Comparison of ENCODE assay signal across 18 cellular contexts in the genomic region with DNA sequence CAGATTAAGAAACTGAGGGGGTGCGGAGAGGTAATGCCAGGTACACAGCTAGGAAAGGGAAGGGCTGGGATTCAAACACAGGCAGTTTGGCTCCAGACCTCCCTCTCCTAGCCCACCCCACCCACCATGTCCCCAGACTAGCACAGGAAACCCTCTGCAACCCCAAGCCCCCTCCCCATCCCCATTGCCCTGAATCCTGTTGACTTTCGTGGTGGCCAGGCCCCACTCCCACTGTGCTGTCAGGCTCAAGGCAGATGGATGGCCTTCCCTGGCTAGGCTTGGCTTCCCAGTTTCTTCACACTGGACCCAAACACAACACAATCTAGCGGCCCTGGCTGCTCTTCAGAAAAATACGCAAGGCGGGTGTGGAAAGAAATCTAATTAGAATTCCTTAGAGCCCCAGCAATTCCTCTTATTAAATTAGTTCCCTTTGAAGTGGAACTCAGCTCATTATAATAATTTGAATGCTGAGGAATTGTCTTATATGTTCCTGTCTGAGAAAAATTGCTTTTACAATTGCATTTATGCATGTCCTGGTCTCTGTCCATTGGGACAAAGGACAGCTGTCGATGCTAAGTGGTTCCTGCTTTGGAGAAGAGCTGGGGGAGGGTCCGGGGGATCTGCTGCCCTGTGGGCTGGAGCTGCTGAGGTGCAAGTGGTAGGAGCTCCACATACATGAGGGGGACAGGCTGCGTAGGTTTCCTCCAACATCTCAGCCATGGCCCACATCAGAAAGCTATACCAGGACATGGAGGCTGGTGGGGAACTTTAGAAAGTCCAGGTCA.
DNase-seq lines count a peak whose midpoint lies in the region; ATAC-seq, FAIRE-seq and TF ChIP-seq lines count a peak whose summit lies in the region.
"Had no signal": no experiment of that assay in that cellular context is flagged by ENCODE, and none has a peak within 500 bp of the region (broad histone marks: within the 10 kb centered on the region; RNA-seq: fewer than 3 reads in every experiment).

No MANE protein-coding gene starts in this region.

- H3K4me2 ChIP-seq in GM23338 (no peak overlapping the region), mesenchymal stem cell (ENCODE audit: low read length, poor library complexity, severe bottlenecking) (no peak overlapping the region)

- H3K4me1 ChIP-seq in GM23338 (ENCODE audit: insufficient read depth), result peaks cover 2% of the 10 kb centered on the region; the same call in 1 of the 2 replicates
- H3K4me1 ChIP-seq in mesenchymal stem cell (ENCODE audit: control insufficient read depth, insufficient read depth, low read depth, low read length), result peaks cover 6% of the 10 kb centered on the region
- H3K4me1 ChIP-seq in pancreas, result no peaks in the 10 kb centered on the region

- WGBS in mesenchymal stem cell, result 70% methylated on average over 8 of the region's 8 CpGs
- WGBS in pancreas, 2 donors, result 73 to 75% methylated on average over 8 of the region's 8 CpGs

- H3K23ac ChIP-seq in mesenchymal stem cell (ENCODE audit: low read length in 2 of 2), result no peak overlapping the region

- no peak for DNase-seq in GM23338 (ENCODE audit: low spot score)
- peak; percentile 19 for DNase-seq in WERI-Rb-1
- DNase-seq in mesenchymal stem cell, result no peak
- peak; percentile 55 for DNase-seq in type B pancreatic cell (ENCODE audit: extremely low spot score, unreplicated experiment)
- no peak for DNase-seq in pancreas
- DNase-seq in activated naive CD4-positive, alpha-beta T cell treated with anti-CD3 and anti-CD28 coated beads, Interleukin-2, amount 50 U/mL, for 16 hours, result no peak
- DNase-seq: ACHN, GF-D8, KG1, NCI-H1436 treated with DMSO at 0.1 percent for 48 hours, NCI-H1930, NCI-H226, NCI-H510A treated with DMSO at 0.1 percent for 48 hours, NCI-H748 treated with DMSO at 0.1 percent for 48 hours, SIG-M5 had no signal

- H3K18ac ChIP-seq in mesenchymal stem cell (ENCODE audit: low read depth in 1 of 2, low read length in 2 of 2), result no peak overlapping the region

- H3K9me3 Mint-ChIP-seq in GM23338 (no peaks in the 10 kb centered on the region), type B pancreatic cell (no peaks in the 10 kb centered on the region)

- H3F3A ChIP-seq in GM23338 (replicated peaks; ENCODE audit: low read depth), result no peaks in the 10 kb centered on the region

- H3K27ac Mint-ChIP-seq in GM23338, result no peak overlapping the region
- no peak overlapping the region for H3K27ac Mint-ChIP-seq in type B pancreatic cell
- H3K27ac Mint-ChIP-seq: CD14-positive monocyte had no signal

- H3K36me3 ChIP-seq in GM23338 (ENCODE audit: insufficient read depth) (no peaks in the 10 kb centered on the region), WERI-Rb-1 (no peaks in the 10 kb centered on the region), mesenchymal stem cell (ENCODE audit: control insufficient read depth in 1 of 2, insufficient read depth in 2 of 2, low read depth in 1 of 2, low read length in 2 of 2) (no peaks in the 10 kb centered on the region), pancreas (no peaks in the 10 kb centered on the region)

- H3K27me3 Mint-ChIP-seq in GM23338 (ENCODE audit: insufficient read depth, low read depth, poor library complexity) (peaks cover 1% of the 10 kb centered on the region), type B pancreatic cell (peaks cover 5% of the 10 kb centered on the region)

- no peak overlapping the region for H2BK12ac ChIP-seq in mesenchymal stem cell (ENCODE audit: low read length in 2 of 2)

- no peak overlapping the region for H3K14ac ChIP-seq in mesenchymal stem cell (ENCODE audit: low read length in 2 of 2)

- no peak overlapping the region for H3K4me3 Mint-ChIP-seq in GM23338
- H3K4me3 Mint-ChIP-seq in type B pancreatic cell, result no peak overlapping the region
- H3K4me3 Mint-ChIP-seq: CD14-positive monocyte had no signal

- H4K20me1 ChIP-seq in GM23338 (replicated peaks; ENCODE audit: insufficient read depth), result no peaks in the 10 kb centered on the region

- no peak overlapping the region for H2BK120ac ChIP-seq in mesenchymal stem cell (ENCODE audit: low read depth, low read length)

- H3K27ac ChIP-seq in GM23338 (ENCODE audit: low read depth) (no peak overlapping the region), WERI-Rb-1 (peak overlapping the region; percentile 34), mesenchymal stem cell (ENCODE audit: low read length, poor library complexity, severe bottlenecking) (no peak overlapping the region), pancreas (no peak overlapping the region)

- no peak overlapping the region for H3K4ac ChIP-seq in mesenchymal stem cell (ENCODE audit: low read depth in 1 of 2, low read length in 2 of 2)

- no peaks in the 10 kb centered on the region for H3K27me3 ChIP-seq in GM23338 (ENCODE audit: insufficient read depth)
- no peaks in the 10 kb centered on the region for H3K27me3 ChIP-seq in WERI-Rb-1 (ENCODE audit: insufficient read depth, low read depth, severe bottlenecking)
- peaks cover 80 to 86% of the 10 kb centered on the region in 2 experiments for H3K27me3 ChIP-seq in mesenchymal stem cell (ENCODE audit: control insufficient read depth in 1 of 2, insufficient read depth in 1 of 2, low read length in 2 of 2)
- no peaks in the 10 kb centered on the region for H3K27me3 ChIP-seq in pancreas

- no peak overlapping the region for H4K91ac ChIP-seq in mesenchymal stem cell (ENCODE audit: low read length)

- H3K79me2 ChIP-seq in GM23338 (replicated peaks; ENCODE audit: insufficient read depth), result no peaks in the 10 kb centered on the region

- FAIRE-seq in pancreas (lab: Jason Lieb, UNC), result no peak

- H3K4me1 Mint-ChIP-seq in GM23338 (peaks cover 5% of the 10 kb centered on the region), type B pancreatic cell (ENCODE audit: unreplicated experiment) (peaks cover 18% of the 10 kb centered on the region)

- 0 out of 2 replicates have a peak overlapping the region, but pooled peaks have one; percentile 72 for H2AFZ ChIP-seq in GM23338
- no peak overlapping the region for H2AFZ ChIP-seq in mesenchymal stem cell (ENCODE audit: low read depth, low read length)

- H2BK15ac ChIP-seq in mesenchymal stem cell (ENCODE audit: low read depth, poor library complexity, severe bottlenecking), result no peak overlapping the region

- no peak overlapping the region for H2AK5ac ChIP-seq in mesenchymal stem cell (ENCODE audit: low read length, severe bottlenecking)

- TF ChIP-seq CTCF in GM23338 (conservative IDR thresholded peaks at IDR 0.05; ENCODE audit: low read depth in 2 of 2) (no peak), WERI-Rb-1 (IDR thresholded peaks at IDR 0.05; ENCODE audit: low read depth, low read length) (no peak), type B pancreatic cell (conservative IDR thresholded peaks at IDR 0.05) (no peak), pancreas (IDR thresholded peaks at IDR 0.05) (no peak)

- H3K9me2 ChIP-seq in GM23338 (ENCODE audit: insufficient read depth), result no peaks in the 10 kb centered on the region

- no peak overlapping the region for H2BK5ac ChIP-seq in mesenchymal stem cell (ENCODE audit: low read depth, low read length, poor library complexity, severe bottlenecking)

- H3K9ac ChIP-seq in mesenchymal stem cell (ENCODE audit: low read length), result no peak overlapping the region

- ATAC-seq in GM23338, result no peak
- no peak for ATAC-seq in HG02885 (IDR thresholded peaks at IDR 0.05; ENCODE audit: poor library complexity, unreplicated experiment)
- no peak for ATAC-seq in pancreas
- ATAC-seq: Panc1 had no signal

- H3K36me3 Mint-ChIP-seq in GM23338 (ENCODE audit: low read depth) (no peaks in the 10 kb centered on the region), type B pancreatic cell (no peaks in the 10 kb centered on the region)
- H3K36me3 Mint-ChIP-seq: CD14-positive monocyte had no signal

- no peaks in the 10 kb centered on the region for H3K79me1 ChIP-seq in mesenchymal stem cell (replicated peaks; ENCODE audit: low read length, poor library complexity, severe bottlenecking)

- H3K9me3 ChIP-seq in WERI-Rb-1 (ENCODE audit: severe bottlenecking) (no peaks in the 10 kb centered on the region), mesenchymal stem cell (ENCODE audit: control insufficient read depth, low read length) (no peaks in the 10 kb centered on the region), pancreas (no peaks in the 10 kb centered on the region)

- H4K8ac ChIP-seq in mesenchymal stem cell (ENCODE audit: low read length), result peak overlapping the region; percentile 9

- intact Hi-C loops in pancreas (cut with DNase I), result no loop called here

- H3K4me3 ChIP-seq in GM23338 (no peak overlapping the region), WERI-Rb-1 (ENCODE audit: low read depth, low read length) (no peak overlapping the region), mesenchymal stem cell (ENCODE audit: insufficient read depth in 1 of 2, low read depth in 1 of 2, low read length in 2 of 2) (no peak overlapping the region), pancreas (no peak overlapping the region)

TF ChIP-seq in GM23338, 12 proteins besides CTCF, POLR2A, EP300 and RAD21:
- TF ChIP-seq, protein P1, sequence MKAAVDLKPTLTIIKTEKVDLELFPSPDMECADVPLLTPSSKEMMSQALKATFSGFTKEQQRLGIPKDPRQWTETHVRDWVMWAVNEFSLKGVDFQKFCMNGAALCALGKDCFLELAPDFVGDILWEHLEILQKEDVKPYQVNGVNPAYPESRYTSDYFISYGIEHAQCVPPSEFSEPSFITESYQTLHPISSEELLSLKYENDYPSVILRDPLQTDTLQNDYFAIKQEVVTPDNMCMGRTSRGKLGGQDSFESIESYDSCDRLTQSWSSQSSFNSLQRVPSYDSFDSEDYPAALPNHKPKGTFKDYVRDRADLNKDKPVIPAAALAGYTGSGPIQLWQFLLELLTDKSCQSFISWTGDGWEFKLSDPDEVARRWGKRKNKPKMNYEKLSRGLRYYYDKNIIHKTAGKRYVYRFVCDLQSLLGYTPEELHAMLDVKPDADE (IDR thresholded peaks at IDR 0.05), result no peak
- TF ChIP-seq JUNB (IDR thresholded peaks at IDR 0.05; ENCODE audit: unreplicated experiment) (no peak), STAT1 (IDR thresholded peaks at IDR 0.05; ENCODE audit: unreplicated experiment) (no peak), NANOG (IDR thresholded peaks at IDR 0.05; ENCODE audit: borderline replicate concordance) (no peak), EZH2phosphoT487 (IDR thresholded peaks at IDR 0.05; ENCODE audit: unreplicated experiment) (no peak), POLR2AphosphoS5 (IDR thresholded peaks at IDR 0.05; ENCODE audit: low read depth) (no peak), ZNF114 (CRISPR knock-in tag; IDR thresholded peaks at IDR 0.05) (no peak)

Comparison
In these comparisons a context has a peak if more than half of its experiments do, and no peak if none do; other contexts are left out.
1. DNase-seq: peak in WERI-Rb-1 (single experiment) and type B pancreatic cell (single experiment); none in GM23338 (single experiment), mesenchymal stem cell (single experiment), pancreas (0 of 6) and activated naive CD4-positive, alpha-beta T cell treated with anti-CD3 and anti-CD28 coated beads, Interleukin-2, amount 50 U/mL, for 16 hours (single experiment).